In genomic region chr9:129491486-129491855, GRCh38 we compare ENCODE assay signal across 9 cellular contexts.
A peak's percentile ranks its signal among the peaks of the same experiment; 100 is the strongest.
DNase-seq lines count a peak whose midpoint lies in the region; ATAC-seq, FAIRE-seq and TF ChIP-seq lines count a peak whose summit lies in the region.
"Had no signal": no experiment of that assay in that cellular context is flagged by ENCODE, and none has a peak within 500 bp of the region (broad histone marks: within the 10 kb centered on the region; RNA-seq: fewer than 3 reads in every experiment).

No MANE protein-coding gene starts in this region.

- H3K27ac ChIP-seq in dorsolateral prefrontal cortex (peak overlapping the region in 55 of 59 donors; percentile 92 to 100 (median 99)), vagina (peak overlapping the region; percentile 99), WERI-Rb-1 (no peak overlapping the region), small intestine (ENCODE audit: low read depth in 1 of 2, low read length in 1 of 2) (peak overlapping the region in 1 of 2 donors; percentile 98)
- no peak overlapping the region for H3K27ac ChIP-seq in naive thymus-derived CD4-positive, alpha-beta T cell (ENCODE audit: low read depth, low read length)

- CTCF ChIA-PET in activated naive CD4-positive, alpha-beta T cell treated with anti-CD3 and anti-CD28 coated beads for 36 hours (lab: Charles Lee), result no interaction called here
- CTCF ChIA-PET in naive thymus-derived CD4-positive, alpha-beta T cell (lab: Charles Lee), result no interaction called here

- no peaks in the 10 kb centered on the region for H3K9me3 Mint-ChIP-seq in activated naive CD4-positive, alpha-beta T cell treated with anti-CD3 and anti-CD28 coated beads for 36 hours
- no peaks in the 10 kb centered on the region for H3K9me3 Mint-ChIP-seq in activated naive CD4-positive, alpha-beta T cell treated with anti-CD3 and anti-CD28 coated beads, Interleukin-2, amount 50 U/mL, for 72 hours
- peaks cover 0 to 2% (median 0%) of the 10 kb centered on the region in 11 donors for H3K9me3 Mint-ChIP-seq in naive thymus-derived CD4-positive, alpha-beta T cell
- H3K9me3 Mint-ChIP-seq: CD8-positive, alpha-beta T cell had no signal

- H3K36me3 ChIP-seq in naive thymus-derived CD4-positive, alpha-beta T cell (ENCODE audit: control insufficient read depth in 2 of 3, insufficient read depth in 3 of 3, low read length in 3 of 3), result no peaks in the 10 kb centered on the region
- no peaks in the 10 kb centered on the region for H3K36me3 ChIP-seq in vagina
- peaks cover 10% of the 10 kb centered on the region for H3K36me3 ChIP-seq in WERI-Rb-1
- H3K36me3 ChIP-seq in small intestine (ENCODE audit: control insufficient read depth in 2 of 2, insufficient read depth in 2 of 2, low read length in 2 of 2), result no peaks in the 10 kb centered on the region

- H3K27ac Mint-ChIP-seq in activated naive CD4-positive, alpha-beta T cell treated with anti-CD3 and anti-CD28 coated beads for 36 hours, result peak overlapping the region; percentile 2
- H3K27ac Mint-ChIP-seq in activated naive CD4-positive, alpha-beta T cell treated with anti-CD3 and anti-CD28 coated beads, Interleukin-2, amount 50 U/mL, for 72 hours, result peak overlapping the region in 1 of 2 donors; percentile 93
- peak overlapping the region in 5 of 9 donors; percentile 30 to 92 (median 84) for H3K27ac Mint-ChIP-seq in naive thymus-derived CD4-positive, alpha-beta T cell

- DNase-seq in activated naive CD4-positive, alpha-beta T cell treated with anti-CD3 and anti-CD28 coated beads for 36 hours, result no peak
- DNase-seq in activated naive CD4-positive, alpha-beta T cell treated with anti-CD3 and anti-CD28 coated beads, Interleukin-2, amount 50 U/mL, for 72 hours (ENCODE audit: low spot score in 2 of 2), result no peak
- no peak for DNase-seq in dorsolateral prefrontal cortex
- DNase-seq in naive thymus-derived CD4-positive, alpha-beta T cell, result no peak
- DNase-seq in vagina (ENCODE audit: extremely low spot score in 2 of 2), result no peak
- no peak for DNase-seq in WERI-Rb-1
- DNase-seq in small intestine, result no peak
- DNase-seq: CD8-positive, alpha-beta T cell had no signal

- intact Hi-C loops in activated naive CD4-positive, alpha-beta T cell treated with anti-CD3 and anti-CD28 coated beads for 36 hours (cut with micrococcal nuclease), result no loop called here
- intact Hi-C loops in dorsolateral prefrontal cortex (cut with DNase I) (loop anchor here in 1 of 2 donors (5.0 kb wide), 1 partner anchor 354 kb away; no protein-coding TSS in a partner anchor), vagina (cut with DNase I) (no loop called here)
- intact Hi-C loops in naive thymus-derived CD4-positive, alpha-beta T cell (cut with micrococcal nuclease), result no loop called here

- POLR2A ChIA-PET in naive thymus-derived CD4-positive, alpha-beta T cell (lab: Charles Lee), result interaction anchor here (1.1 kb wide), 1 partner anchor 157 kb away, joined by 4 read pairs; no protein-coding TSS in a partner anchor

- TF ChIP-seq POLR2A in vagina (IDR thresholded peaks at IDR 0.05), result peak in 1 of 2 donors; percentile 37

- peak overlapping the region in 10 of 59 donors; percentile 16 to 69 (median 62) for H3K4me3 ChIP-seq in dorsolateral prefrontal cortex
- H3K4me3 ChIP-seq in naive thymus-derived CD4-positive, alpha-beta T cell (ENCODE audit: low read length), result no peak overlapping the region
- peak overlapping the region in 1 of 2 donors; percentile 53 for H3K4me3 ChIP-seq in vagina
- no peak overlapping the region for H3K4me3 ChIP-seq in WERI-Rb-1 (ENCODE audit: low read depth, low read length)
- H3K4me3 ChIP-seq in small intestine (ENCODE audit: low read depth in 1 of 2, low read length in 2 of 2), result no peak overlapping the region

- WGBS in small intestine, 3 donors, result 60 to 75% (median 71%) methylated on average over 8 of the region's 8 CpGs

- peaks cover 36 to 43% of the 10 kb centered on the region in 2 donors for H3K4me1 ChIP-seq in naive thymus-derived CD4-positive, alpha-beta T cell (ENCODE audit: control insufficient read depth in 2 of 2, insufficient read depth in 2 of 2, low read length in 2 of 2)
- H3K4me1 ChIP-seq in vagina (peaks cover 82% of the 10 kb centered on the region), small intestine (ENCODE audit: control insufficient read depth in 2 of 2, insufficient read depth in 1 of 2, low read depth in 1 of 2, low read length in 1 of 2) (peaks cover 2 to 6% of the 10 kb centered on the region in 2 donors)

- H3K4me1 Mint-ChIP-seq in activated naive CD4-positive, alpha-beta T cell treated with anti-CD3 and anti-CD28 coated beads for 36 hours (ENCODE audit: low read depth), result peaks cover 50% of the 10 kb centered on the region
- H3K4me1 Mint-ChIP-seq in naive thymus-derived CD4-positive, alpha-beta T cell, result peaks cover 17 to 62% (median 44%) of the 10 kb centered on the region in 7 donors

- H3K4me3 Mint-ChIP-seq in activated naive CD4-positive, alpha-beta T cell treated with anti-CD3 and anti-CD28 coated beads for 36 hours, result peak overlapping the region; percentile 92
- H3K4me3 Mint-ChIP-seq in naive thymus-derived CD4-positive, alpha-beta T cell, result peak overlapping the region in 1 of 10 donors; percentile 92

- H3K9me3 ChIP-seq in naive thymus-derived CD4-positive, alpha-beta T cell (ENCODE audit: control insufficient read depth in 2 of 3, low read length in 3 of 3), result no peaks in the 10 kb centered on the region
- no peaks in the 10 kb centered on the region for H3K9me3 ChIP-seq in vagina
- no peaks in the 10 kb centered on the region for H3K9me3 ChIP-seq in WERI-Rb-1 (ENCODE audit: severe bottlenecking)
- H3K9me3 ChIP-seq in small intestine (ENCODE audit: control insufficient read depth, low read depth), result no peaks in the 10 kb centered on the region

- TF ChIP-seq CTCF in dorsolateral prefrontal cortex (IDR thresholded peaks at IDR 0.05 in 54 of 56, conservative IDR thresholded peaks at IDR 0.05 in 2 of 56; ENCODE audit: low read depth in 1 of 56, partially characterized antibody in 56 of 56) (no peak), vagina (IDR thresholded peaks at IDR 0.05) (no peak), WERI-Rb-1 (IDR thresholded peaks at IDR 0.05; ENCODE audit: low read depth, low read length) (no peak)

- H3K27me3 Mint-ChIP-seq in activated naive CD4-positive, alpha-beta T cell treated with anti-CD3 and anti-CD28 coated beads for 36 hours (ENCODE audit: low read depth), result no peaks in the 10 kb centered on the region
- H3K27me3 Mint-ChIP-seq in naive thymus-derived CD4-positive, alpha-beta T cell, result no peaks in the 10 kb centered on the region

- ATAC-seq in activated naive CD4-positive, alpha-beta T cell treated with anti-CD3 and anti-CD28 coated beads, Interleukin-2, amount 50 U/mL, for 72 hours, result no peak
- no peak for ATAC-seq in naive thymus-derived CD4-positive, alpha-beta T cell
- ATAC-seq in HG03280 (IDR thresholded peaks at IDR 0.05; ENCODE audit: unreplicated experiment), result no peak
- ATAC-seq: CD8-positive, alpha-beta T cell had no signal

- peaks cover 31% of the 10 kb centered on the region for H3K36me3 Mint-ChIP-seq in activated naive CD4-positive, alpha-beta T cell treated with anti-CD3 and anti-CD28 coated beads for 36 hours (ENCODE audit: low read depth)
- H3K36me3 Mint-ChIP-seq in activated naive CD4-positive, alpha-beta T cell treated with anti-CD3 and anti-CD28 coated beads, Interleukin-2, amount 50 U/mL, for 72 hours, result peaks cover 16 to 23% of the 10 kb centered on the region in 2 donors
- H3K36me3 Mint-ChIP-seq in naive thymus-derived CD4-positive, alpha-beta T cell, result peaks cover 0 to 27% (median 0%) of the 10 kb centered on the region in 5 donors
- H3K36me3 Mint-ChIP-seq: CD8-positive, alpha-beta T cell had no signal

- FAIRE-seq in small intestine (lab: Jason Lieb, UNC), result no peak

- H3K27me3 ChIP-seq in dorsolateral prefrontal cortex (no peaks in the 10 kb centered on the region), vagina (no peaks in the 10 kb centered on the region), WERI-Rb-1 (ENCODE audit: insufficient read depth, low read depth, severe bottlenecking) (no peaks in the 10 kb centered on the region), small intestine (ENCODE audit: control insufficient read depth in 2 of 2, insufficient read depth in 2 of 2, low read length in 2 of 2) (no peaks in the 10 kb centered on the region)
- H3K27me3 ChIP-seq in naive thymus-derived CD4-positive, alpha-beta T cell (ENCODE audit: control insufficient read depth in 2 of 2, insufficient read depth in 2 of 2, low read length in 2 of 2), result no peaks in the 10 kb centered on the region

Comparison
In these comparisons a context has a peak if more than half of its experiments do, and no peak if none do; other contexts are left out.
1. H3K27ac ChIP-seq: peak in dorsolateral prefrontal cortex (55 of 59) and vagina (single experiment); none in naive thymus-derived CD4-positive, alpha-beta T cell (single experiment) and WERI-Rb-1 (single experiment).